11 cellular contexts compared by ENCODE assay signal in the genomic region with DNA sequence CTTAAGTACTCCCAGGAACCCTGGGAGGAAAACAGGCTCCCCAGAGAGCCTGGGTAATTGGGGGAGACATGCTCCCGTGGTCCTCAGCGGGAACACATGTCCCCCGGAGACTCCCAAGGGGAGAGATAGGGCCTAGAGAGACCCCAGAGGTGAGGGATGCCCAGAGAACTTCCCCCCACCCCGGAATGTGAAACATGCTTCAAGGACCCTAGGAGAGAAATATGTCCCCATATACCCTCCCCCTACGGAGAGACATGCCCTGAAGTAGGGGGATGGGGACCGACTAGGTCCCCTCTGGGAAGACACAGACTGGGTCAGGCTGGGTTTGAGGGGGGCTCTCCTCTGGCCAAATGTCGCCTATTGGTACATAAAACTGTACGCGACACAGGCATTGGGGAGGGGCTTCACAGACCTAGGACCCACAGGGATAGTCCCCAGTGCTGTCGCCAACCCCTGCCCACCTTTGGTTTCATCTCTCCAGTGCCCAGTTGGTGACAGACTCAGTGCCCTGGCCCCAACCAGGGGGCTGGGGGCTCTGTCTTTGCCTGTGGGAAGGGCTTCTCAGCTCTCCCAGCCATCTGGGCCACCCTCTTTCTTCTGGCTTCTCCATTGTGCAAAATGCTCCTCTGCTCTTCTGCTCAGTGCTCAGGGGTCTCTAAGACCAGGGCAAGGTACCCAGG. TPM values are rescaled to one million over a fixed set of nuclear protein-coding genes. Genes with fewer than 3 reads are reported as not detected.
A peak's percentile ranks its signal among the peaks of the same experiment; 100 is the strongest.
DNase-seq lines count a peak whose midpoint lies in the region; ATAC-seq and TF ChIP-seq lines count a peak whose summit lies in the region.
"Had no signal": no experiment of that assay in that cellular context is flagged by ENCODE, and none has a peak within 500 bp of the region (broad histone marks: within the 10 kb centered on the region; RNA-seq: fewer than 3 reads in every experiment).

No MANE protein-coding gene starts in this region.

- H3K27me3 ChIP-seq in A673 (replicated peaks; ENCODE audit: insufficient read depth, low read depth, low read length, poor library complexity) (no peaks in the 10 kb centered on the region), GM23248 (replicated peaks; ENCODE audit: insufficient read depth) (no peaks in the 10 kb centered on the region)
- no peaks in the 10 kb centered on the region for H3K27me3 ChIP-seq in naive thymus-derived CD4-positive, alpha-beta T cell (ENCODE audit: control insufficient read depth in 2 of 2, insufficient read depth in 2 of 2, low read length in 2 of 2)

- peaks cover 4 to 13% (median 9%) of the 10 kb centered on the region in 7 donors for H3K4me1 Mint-ChIP-seq in naive thymus-derived CD4-positive, alpha-beta T cell

- H3K9me3 ChIP-seq in A673 (ENCODE audit: low read depth, low read length, poor library complexity, severe bottlenecking) (no peaks in the 10 kb centered on the region), GM23248 (ENCODE audit: low read depth) (no peaks in the 10 kb centered on the region)
- H3K9me3 ChIP-seq in naive thymus-derived CD4-positive, alpha-beta T cell (ENCODE audit: control insufficient read depth in 2 of 3, low read length in 3 of 3) = no peaks in the 10 kb centered on the region

- H4K20me1 ChIP-seq in GM23248 (ENCODE audit: insufficient read depth) = no peaks in the 10 kb centered on the region

- H3F3A ChIP-seq in GM23248 (ENCODE audit: insufficient read depth) = peaks cover 10% of the 10 kb centered on the region; the same call in 1 of the 2 replicates

- H3K79me2 ChIP-seq in GM23248 (ENCODE audit: insufficient read depth) = no peaks in the 10 kb centered on the region

- H3K9me2 ChIP-seq in GM23248 (ENCODE audit: insufficient read depth) = no peaks in the 10 kb centered on the region

- H3K4me1 ChIP-seq in A673 (ENCODE audit: insufficient read depth, low read length, poor library complexity, severe bottlenecking) (peaks cover 15% of the 10 kb centered on the region), GM23248 (ENCODE audit: insufficient read depth) (peaks cover 8% of the 10 kb centered on the region; the same call in 1 of the 2 replicates)
- no peaks in the 10 kb centered on the region for H3K4me1 ChIP-seq in naive thymus-derived CD4-positive, alpha-beta T cell (ENCODE audit: control insufficient read depth in 2 of 2, insufficient read depth in 2 of 2, low read length in 2 of 2)

- H2AFZ ChIP-seq in GM23248 = peak overlapping the region; percentile 64

- no peaks in the 10 kb centered on the region for H3K36me3 ChIP-seq in A673 (ENCODE audit: insufficient read depth, low read length, poor library complexity, severe bottlenecking)
- no peaks in the 10 kb centered on the region for H3K36me3 ChIP-seq in GM23248 (ENCODE audit: low read depth)
- peaks cover 0 to 6% (median 0%) of the 10 kb centered on the region in 3 experiments for H3K36me3 ChIP-seq in naive thymus-derived CD4-positive, alpha-beta T cell (ENCODE audit: control insufficient read depth in 2 of 3, insufficient read depth in 3 of 3, low read length in 3 of 3)

- BruUV-seq in A673 (replicated peaks; lab: Mats Ljungman, UMichigan) = no TSS peak

- no peak overlapping the region for H3K9ac ChIP-seq in GM23248

- H3K4me3 ChIP-seq in A673 (ENCODE audit: low read depth, low read length, poor library complexity, severe bottlenecking) (peak overlapping the region; percentile 75), GM23248 (no peak overlapping the region)
- no peak overlapping the region for H3K4me3 ChIP-seq in naive thymus-derived CD4-positive, alpha-beta T cell (ENCODE audit: low read length)

- no peak overlapping the region for H3K27ac ChIP-seq in A673 (ENCODE audit: low read depth, low read length, poor library complexity, severe bottlenecking)
- no peak overlapping the region for H3K27ac ChIP-seq in GM23248
- H3K27ac ChIP-seq in caudate nucleus (ENCODE audit: low read depth, low read length) = peak overlapping the region; percentile 85
- no peak overlapping the region for H3K27ac ChIP-seq in naive thymus-derived CD4-positive, alpha-beta T cell (ENCODE audit: low read depth, low read length)

- no peak for DNase-seq in A673 (ENCODE audit: low spot score)
- no peak for DNase-seq in GM23248
- DNase-seq in caudate nucleus (lab: John Stamatoyannopoulos, UW) = no peak
- DNase-seq in naive thymus-derived CD4-positive, alpha-beta T cell = no peak
- DNase-seq in NCI-H1417 treated with DMSO at 0.1 percent for 48 hours (lab: John Stamatoyannopoulos, UW) = no peak
- no peak for DNase-seq in D341Med (ENCODE audit: low spot score)
- DNase-seq in iPS-NIHi11 (ENCODE audit: low spot score) = no peak
- DNase-seq: activated CD4-positive, CD25-positive, alpha-beta regulatory T cell treated with anti-CD3 and anti-CD28 coated beads, Interleukin-2, amount 50 U/mL, for 72 hours; head of caudate nucleus; Kasumi-1 had no signal

- no peaks in the 10 kb centered on the region for H3K27me3 Mint-ChIP-seq in naive thymus-derived CD4-positive, alpha-beta T cell

- H3K9me3 Mint-ChIP-seq in naive thymus-derived CD4-positive, alpha-beta T cell = no peaks in the 10 kb centered on the region

- POLR2A ChIA-PET in A673 (lab: Charles Lee; ENCODE audit: low non-redundant PET) = no interaction called here
- POLR2A ChIA-PET in naive thymus-derived CD4-positive, alpha-beta T cell (lab: Charles Lee) = no interaction called here

- in situ Hi-C loops in GM23248 (cut with MboI) = no loop called here

- H3K27ac Mint-ChIP-seq in naive thymus-derived CD4-positive, alpha-beta T cell = peak overlapping the region in 4 of 9 donors; percentile 53 to 74 (median 58)

- WGBS in GM23248 (ENCODE audit: low coverage in 1 of 2, low lambda C conversion rate in 2 of 2, missing lambda C conversion rate in 2 of 2), 2 experiments = 69 to 73% methylated on average over 10 of the region's 10 CpGs

- ATAC-seq in naive thymus-derived CD4-positive, alpha-beta T cell = no peak
- ATAC-seq in HG03460 (IDR thresholded peaks at IDR 0.05; ENCODE audit: unreplicated experiment) = no peak

- H3K4me3 Mint-ChIP-seq in naive thymus-derived CD4-positive, alpha-beta T cell = peak overlapping the region in 9 of 10 donors; percentile 44 to 92 (median 84)

- no peak for TF ChIP-seq CTCF in A673 (conservative IDR thresholded peaks at IDR 0.05; ENCODE audit: low read depth, low read length)

- H3K4me2 ChIP-seq in GM23248 (ENCODE audit: unreplicated experiment) = no peak overlapping the region

- no peaks in the 10 kb centered on the region for H3K36me3 Mint-ChIP-seq in naive thymus-derived CD4-positive, alpha-beta T cell

- CTCF ChIA-PET in A673 (lab: Charles Lee) = no interaction called here
- CTCF ChIA-PET in naive thymus-derived CD4-positive, alpha-beta T cell (lab: Charles Lee) = no interaction called here

- intact Hi-C loops in A673 (cut with micrococcal nuclease; ENCODE audit: unreplicated experiment) = no loop called here
- intact Hi-C loops in naive thymus-derived CD4-positive, alpha-beta T cell (cut with micrococcal nuclease) = no loop called here

RNA-seq across cellular contexts. Expression of gene PCDH1, which starts 26.9 kb away (rescaled TPM):
- 0.45 and 0.61 TPM in 2 replicates for total RNA-seq in A673 (2021)
- total RNA-seq in GM23248 (2014; rRNA removed; shearing (Covaris generic)) = 3.5 and 10.9 TPM in 2 replicates
- polyA plus RNA-seq in GM23248 (2016; fragmentation: Nextera tagmentation; extraction: Ambion mirVana) = 1.6 and 2.4 TPM in 2 replicates
- total RNA-seq in naive thymus-derived CD4-positive, alpha-beta T cell = 1 to 10 TPM in 1 of 5 experiments, under 1 TPM in 1, not detected in 3; 0.53 to 3.2 TPM
- under 1 TPM in 1 of 2 donors, not detected in 1; 0.05 TPM for polyA plus RNA-seq in naive thymus-derived CD4-positive, alpha-beta T cell
